ENCODE assay signal across 8 cellular contexts in the genomic region with DNA sequence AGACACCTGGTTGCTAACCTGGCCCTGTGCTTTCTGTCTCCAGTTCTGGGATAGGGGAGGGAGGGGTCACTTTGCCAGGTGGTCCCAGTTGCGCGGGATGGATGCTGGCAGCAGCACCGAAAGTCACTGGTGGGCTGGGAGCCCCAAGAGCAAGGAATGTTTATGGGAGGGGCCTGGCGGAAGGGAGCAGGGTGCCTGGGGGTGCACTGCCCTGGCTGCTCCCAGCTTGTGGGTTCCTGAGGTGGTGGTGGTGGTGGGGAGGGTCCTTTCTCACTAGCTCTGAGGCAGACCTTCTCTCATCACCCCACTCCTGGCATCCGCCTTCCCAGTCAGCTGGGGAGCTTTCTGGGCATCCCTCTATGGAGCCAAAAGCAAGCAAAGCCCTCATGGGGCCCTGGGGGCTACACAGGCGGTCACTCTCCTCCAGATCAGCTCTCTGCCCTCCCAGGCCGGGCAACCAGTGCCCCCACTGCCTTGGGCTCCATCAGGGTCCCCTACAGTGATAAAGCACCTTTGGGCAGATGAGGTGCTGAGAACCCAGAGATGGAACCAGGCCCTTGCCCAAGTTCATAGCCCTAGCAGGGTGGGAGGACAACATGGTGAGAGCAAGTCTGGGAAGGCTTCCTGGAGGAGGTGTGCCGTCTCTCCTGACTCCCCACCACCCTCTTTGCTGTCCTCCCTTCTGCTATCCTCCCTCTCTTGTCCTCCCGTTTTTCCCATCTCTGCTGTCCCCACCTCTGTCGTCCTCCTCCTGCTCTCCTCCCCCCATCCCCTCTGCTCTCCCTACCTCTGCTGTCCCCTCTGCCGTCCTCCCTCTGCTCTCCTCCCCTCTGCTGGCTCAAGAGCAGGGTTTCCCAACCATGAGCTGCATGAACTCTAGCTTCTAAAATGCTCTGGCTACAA. TPM values are rescaled to one million over a fixed set of nuclear protein-coding genes. Genes with fewer than 3 reads are reported as not detected.
"Had no signal": no experiment of that assay in that cellular context is flagged by ENCODE, and none has a peak within 500 bp of the region (broad histone marks: within the 10 kb centered on the region; RNA-seq: fewer than 3 reads in every experiment).

No MANE protein-coding gene starts in this region.

- H3K4me1 ChIP-seq: colonic mucosa, right atrium auricular region, tibial artery had no signal

- DNase-seq: tibial artery had no signal

- H3K27ac ChIP-seq: colonic mucosa, prostate gland, right atrium auricular region, tibial artery had no signal

- H3K27me3 ChIP-seq: colonic mucosa, right atrium auricular region, tibial artery had no signal

- H3K4me3 ChIP-seq: colonic mucosa, prostate gland, right atrium auricular region, tibial artery had no signal

- H3K36me3 ChIP-seq: colonic mucosa, prostate gland had no signal

- FAIRE-seq: frontal cortex, kidney, urothelium cell line had no signal

- H3K9me3 ChIP-seq: colonic mucosa, prostate gland, right atrium auricular region, tibial artery had no signal

RNA-seq across cellular contexts. Expression of a gene that starts 16.0 kb away (rescaled TPM):
- total RNA-seq: myocyte had no signal
